In the genomic region with DNA sequence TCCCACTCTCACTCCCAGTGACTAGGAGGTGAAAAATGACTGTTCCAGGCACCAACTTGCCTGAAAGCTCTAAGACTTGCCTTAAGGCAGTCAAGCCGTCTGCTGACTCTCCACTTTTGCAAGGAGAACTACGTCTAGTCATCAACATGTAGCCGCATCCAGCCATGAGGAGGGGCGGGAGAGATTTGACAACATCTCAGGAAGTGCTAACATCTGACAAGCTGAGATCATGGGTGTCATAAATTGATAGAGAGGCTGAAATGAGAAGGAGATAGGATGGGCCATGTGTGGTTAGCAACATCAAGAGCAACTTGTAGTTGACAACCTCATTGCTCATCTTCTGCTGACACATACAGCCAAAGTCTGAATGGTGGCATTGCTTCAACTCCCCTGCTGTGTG, we compare ENCODE assay signal across 1 cellular context.
TF ChIP-seq lines count a peak whose summit lies in the region.

No MANE protein-coding gene starts in this region.

TF ChIP-seq in K562, 482 proteins besides CTCF, POLR2A, EP300 and RAD21:
- TF ChIP-seq XRCC3 (IDR thresholded peaks at IDR 0.05) (no peak), ZNF316 (IDR thresholded peaks at IDR 0.05) (peak; percentile 25; the same call in 1 of the 2 replicates), GATAD2B (IDR thresholded peaks at IDR 0.05; ENCODE audit: borderline replicate concordance) (no peak), MEIS2 (IDR thresholded peaks at IDR 0.05; ENCODE audit: partially characterized antibody) (peak; percentile 29), HOXB6 (CRISPR knock-in tag; IDR thresholded peaks at IDR 0.05; ENCODE audit: borderline replicate concordance) (no peak), SIRT6 (IDR thresholded peaks at IDR 0.05; ENCODE audit: low read depth, low read length) (no peak), PBX2 (CRISPR knock-in tag; IDR thresholded peaks at IDR 0.05; ENCODE audit: low read depth) (no peak), PBX2 (tag; conservative IDR thresholded peaks at IDR 0.05; ENCODE audit: low read depth) (peak; percentile 75), CHD1 (IDR thresholded peaks at IDR 0.05; ENCODE audit: low read length) (no peak), HDGF (IDR thresholded peaks at IDR 0.05) (no peak)
- TF ChIP-seq, protein P1, sequence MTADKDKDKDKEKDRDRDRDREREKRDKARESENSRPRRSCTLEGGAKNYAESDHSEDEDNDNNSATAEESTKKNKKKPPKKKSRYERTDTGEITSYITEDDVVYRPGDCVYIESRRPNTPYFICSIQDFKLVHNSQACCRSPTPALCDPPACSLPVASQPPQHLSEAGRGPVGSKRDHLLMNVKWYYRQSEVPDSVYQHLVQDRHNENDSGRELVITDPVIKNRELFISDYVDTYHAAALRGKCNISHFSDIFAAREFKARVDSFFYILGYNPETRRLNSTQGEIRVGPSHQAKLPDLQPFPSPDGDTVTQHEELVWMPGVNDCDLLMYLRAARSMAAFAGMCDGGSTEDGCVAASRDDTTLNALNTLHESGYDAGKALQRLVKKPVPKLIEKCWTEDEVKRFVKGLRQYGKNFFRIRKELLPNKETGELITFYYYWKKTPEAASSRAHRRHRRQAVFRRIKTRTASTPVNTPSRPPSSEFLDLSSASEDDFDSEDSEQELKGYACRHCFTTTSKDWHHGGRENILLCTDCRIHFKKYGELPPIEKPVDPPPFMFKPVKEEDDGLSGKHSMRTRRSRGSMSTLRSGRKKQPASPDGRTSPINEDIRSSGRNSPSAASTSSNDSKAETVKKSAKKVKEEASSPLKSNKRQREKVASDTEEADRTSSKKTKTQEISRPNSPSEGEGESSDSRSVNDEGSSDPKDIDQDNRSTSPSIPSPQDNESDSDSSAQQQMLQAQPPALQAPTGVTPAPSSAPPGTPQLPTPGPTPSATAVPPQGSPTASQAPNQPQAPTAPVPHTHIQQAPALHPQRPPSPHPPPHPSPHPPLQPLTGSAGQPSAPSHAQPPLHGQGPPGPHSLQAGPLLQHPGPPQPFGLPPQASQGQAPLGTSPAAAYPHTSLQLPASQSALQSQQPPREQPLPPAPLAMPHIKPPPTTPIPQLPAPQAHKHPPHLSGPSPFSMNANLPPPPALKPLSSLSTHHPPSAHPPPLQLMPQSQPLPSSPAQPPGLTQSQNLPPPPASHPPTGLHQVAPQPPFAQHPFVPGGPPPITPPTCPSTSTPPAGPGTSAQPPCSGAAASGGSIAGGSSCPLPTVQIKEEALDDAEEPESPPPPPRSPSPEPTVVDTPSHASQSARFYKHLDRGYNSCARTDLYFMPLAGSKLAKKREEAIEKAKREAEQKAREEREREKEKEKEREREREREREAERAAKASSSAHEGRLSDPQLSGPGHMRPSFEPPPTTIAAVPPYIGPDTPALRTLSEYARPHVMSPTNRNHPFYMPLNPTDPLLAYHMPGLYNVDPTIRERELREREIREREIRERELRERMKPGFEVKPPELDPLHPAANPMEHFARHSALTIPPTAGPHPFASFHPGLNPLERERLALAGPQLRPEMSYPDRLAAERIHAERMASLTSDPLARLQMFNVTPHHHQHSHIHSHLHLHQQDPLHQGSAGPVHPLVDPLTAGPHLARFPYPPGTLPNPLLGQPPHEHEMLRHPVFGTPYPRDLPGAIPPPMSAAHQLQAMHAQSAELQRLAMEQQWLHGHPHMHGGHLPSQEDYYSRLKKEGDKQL (CRISPR knock-in tag; IDR thresholded peaks at IDR 0.05; ENCODE audit: borderline replicate concordance): no peak
